In the genomic region with DNA sequence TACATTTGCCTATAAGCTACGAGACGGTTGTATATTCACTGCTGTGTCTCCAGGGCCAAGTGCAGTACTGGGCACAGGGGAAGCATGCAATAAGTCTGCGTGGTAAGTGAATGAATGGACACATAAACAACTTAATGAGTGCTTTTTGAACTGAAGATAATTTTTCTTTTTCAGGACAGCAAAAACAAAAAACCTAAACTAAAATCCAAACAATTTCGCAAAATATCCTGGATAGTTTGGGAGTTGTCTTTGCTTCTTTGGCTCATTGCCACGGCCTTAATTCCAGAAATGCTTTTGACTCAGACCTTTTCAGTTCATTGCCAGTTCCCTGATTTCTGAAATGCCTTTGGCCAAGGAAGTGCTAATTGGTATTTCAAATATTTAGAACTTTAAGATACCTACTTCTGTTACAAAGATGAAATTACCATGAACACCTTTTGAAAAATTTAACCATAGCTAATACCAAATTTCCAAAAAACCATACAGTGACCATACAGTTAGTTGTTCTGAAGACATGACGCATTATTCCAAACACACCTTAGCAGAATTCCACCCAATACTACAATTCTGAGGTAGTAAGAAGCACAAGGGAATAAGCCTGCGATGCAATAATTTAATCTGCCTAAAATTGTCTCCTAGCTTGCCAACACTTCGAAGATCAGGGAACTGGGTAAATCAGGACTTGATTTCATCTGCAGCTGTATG, we compare ENCODE assay signal across 3 cellular contexts.
TF ChIP-seq lines count a peak whose summit lies in the region.

No MANE protein-coding gene starts in this region.

TF ChIP-seq in A549, 52 proteins besides CTCF, POLR2A, EP300 and RAD21:
- no peak for TF ChIP-seq SMC3 (IDR thresholded peaks at IDR 0.05)
- TF ChIP-seq EHF (CRISPR knock-in tag; IDR thresholded peaks at IDR 0.05), result no peak
- TF ChIP-seq, protein P1, sequence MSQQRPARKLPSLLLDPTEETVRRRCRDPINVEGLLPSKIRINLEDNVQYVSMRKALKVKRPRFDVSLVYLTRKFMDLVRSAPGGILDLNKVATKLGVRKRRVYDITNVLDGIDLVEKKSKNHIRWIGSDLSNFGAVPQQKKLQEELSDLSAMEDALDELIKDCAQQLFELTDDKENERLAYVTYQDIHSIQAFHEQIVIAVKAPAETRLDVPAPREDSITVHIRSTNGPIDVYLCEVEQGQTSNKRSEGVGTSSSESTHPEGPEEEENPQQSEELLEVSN (IDR thresholded peaks at IDR 0.05; ENCODE audit: borderline replicate concordance, low read depth), result no peak
- no peak for TF ChIP-seq NFE2L2 (conservative IDR thresholded peaks at IDR 0.05; ENCODE audit: low read length)
- TF ChIP-seq, protein P2, sequence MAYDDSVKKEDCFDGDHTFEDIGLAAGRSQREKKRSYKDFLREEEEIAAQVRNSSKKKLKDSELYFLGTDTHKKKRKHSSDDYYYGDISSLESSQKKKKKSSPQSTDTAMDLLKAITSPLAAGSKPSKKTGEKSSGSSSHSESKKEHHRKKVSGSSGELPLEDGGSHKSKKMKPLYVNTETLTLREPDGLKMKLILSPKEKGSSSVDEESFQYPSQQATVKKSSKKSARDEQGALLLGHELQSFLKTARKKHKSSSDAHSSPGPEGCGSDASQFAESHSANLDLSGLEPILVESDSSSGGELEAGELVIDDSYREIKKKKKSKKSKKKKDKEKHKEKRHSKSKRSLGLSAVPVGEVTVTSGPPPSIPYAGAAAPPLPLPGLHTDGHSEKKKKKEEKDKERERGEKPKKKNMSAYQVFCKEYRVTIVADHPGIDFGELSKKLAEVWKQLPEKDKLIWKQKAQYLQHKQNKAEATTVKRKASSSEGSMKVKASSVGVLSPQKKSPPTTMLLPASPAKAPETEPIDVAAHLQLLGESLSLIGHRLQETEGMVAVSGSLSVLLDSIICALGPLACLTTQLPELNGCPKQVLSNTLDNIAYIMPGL (CRISPR knock-in tag; IDR thresholded peaks at IDR 0.05; ENCODE audit: borderline replicate concordance), result no peak
- no peak for TF ChIP-seq PHF8 (IDR thresholded peaks at IDR 0.05; ENCODE audit: borderline replicate concordance, low read depth)
- TF ChIP-seq CBX8 (IDR thresholded peaks at IDR 0.05), result no peak
- no peak for TF ChIP-seq HOXB5 (CRISPR knock-in tag; IDR thresholded peaks at IDR 0.05)
- TF ChIP-seq, protein P3, sequence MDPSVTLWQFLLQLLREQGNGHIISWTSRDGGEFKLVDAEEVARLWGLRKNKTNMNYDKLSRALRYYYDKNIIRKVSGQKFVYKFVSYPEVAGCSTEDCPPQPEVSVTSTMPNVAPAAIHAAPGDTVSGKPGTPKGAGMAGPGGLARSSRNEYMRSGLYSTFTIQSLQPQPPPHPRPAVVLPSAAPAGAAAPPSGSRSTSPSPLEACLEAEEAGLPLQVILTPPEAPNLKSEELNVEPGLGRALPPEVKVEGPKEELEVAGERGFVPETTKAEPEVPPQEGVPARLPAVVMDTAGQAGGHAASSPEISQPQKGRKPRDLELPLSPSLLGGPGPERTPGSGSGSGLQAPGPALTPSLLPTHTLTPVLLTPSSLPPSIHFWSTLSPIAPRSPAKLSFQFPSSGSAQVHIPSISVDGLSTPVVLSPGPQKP (IDR thresholded peaks at IDR 0.05; ENCODE audit: low read depth, low read length), result no peak
- TF ChIP-seq KDM1A (IDR thresholded peaks at IDR 0.05; ENCODE audit: low read depth), result no peak
- no peak for TF ChIP-seq ZNF302 (CRISPR knock-in tag; IDR thresholded peaks at IDR 0.05)
- TF ChIP-seq TFCP2L1 (CRISPR knock-in tag; IDR thresholded peaks at IDR 0.05), result no peak

TF ChIP-seq in IMR-90, 13 proteins besides CTCF, POLR2A, EP300 and RAD21:
- no peak for TF ChIP-seq NFE2L2 (IDR thresholded peaks at IDR 0.05; ENCODE audit: low read depth, low read length)
- TF ChIP-seq, protein P4, sequence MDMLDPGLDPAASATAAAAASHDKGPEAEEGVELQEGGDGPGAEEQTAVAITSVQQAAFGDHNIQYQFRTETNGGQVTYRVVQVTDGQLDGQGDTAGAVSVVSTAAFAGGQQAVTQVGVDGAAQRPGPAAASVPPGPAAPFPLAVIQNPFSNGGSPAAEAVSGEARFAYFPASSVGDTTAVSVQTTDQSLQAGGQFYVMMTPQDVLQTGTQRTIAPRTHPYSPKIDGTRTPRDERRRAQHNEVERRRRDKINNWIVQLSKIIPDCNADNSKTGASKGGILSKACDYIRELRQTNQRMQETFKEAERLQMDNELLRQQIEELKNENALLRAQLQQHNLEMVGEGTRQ (IDR thresholded peaks at IDR 0.05; ENCODE audit: low read depth, low read length), result no peak
- no peak for TF ChIP-seq CEBPB (IDR thresholded peaks at IDR 0.05; ENCODE audit: low read depth, low read length)
- TF ChIP-seq FOS (IDR thresholded peaks at IDR 0.05; ENCODE audit: low read depth, low read length), result no peak
- TF ChIP-seq, protein P3 (IDR thresholded peaks at IDR 0.05; ENCODE audit: borderline replicate concordance, low read depth, low read length), result no peak
- no peak for TF ChIP-seq MXI1 (IDR thresholded peaks at IDR 0.05; ENCODE audit: borderline replicate concordance, low read depth, low read length)
- TF ChIP-seq BHLHE40 (IDR thresholded peaks at IDR 0.05; ENCODE audit: low read depth, low read length), result no peak
- TF ChIP-seq RFX5 (IDR thresholded peaks at IDR 0.05; ENCODE audit: low read depth, low read length), result no peak
- TF ChIP-seq SMC3 (IDR thresholded peaks at IDR 0.05; ENCODE audit: low read depth, low read length), result no peak
- TF ChIP-seq CHD1 (IDR thresholded peaks at IDR 0.05; ENCODE audit: low read depth, low read length), result no peak
- no peak for TF ChIP-seq MAZ (IDR thresholded peaks at IDR 0.05; ENCODE audit: borderline replicate concordance, low read depth, low read length)
- no peak for TF ChIP-seq RCOR1 (IDR thresholded peaks at IDR 0.05; ENCODE audit: insufficient replicate concordance, low read length)
- no peak for TF ChIP-seq MAFK (IDR thresholded peaks at IDR 0.05; ENCODE audit: low read depth, low read length)

TF ChIP-seq in HepG2, 621 proteins besides CTCF, POLR2A, EP300 and RAD21:
- no peak for TF ChIP-seq ZNF180 (CRISPR knock-in tag; IDR thresholded peaks at IDR 0.05; ENCODE audit: borderline replicate concordance, low read depth)
- no peak for TF ChIP-seq MAF1 (CRISPR knock-in tag; IDR thresholded peaks at IDR 0.05; ENCODE audit: borderline replicate concordance)
- TF ChIP-seq, protein P5, sequence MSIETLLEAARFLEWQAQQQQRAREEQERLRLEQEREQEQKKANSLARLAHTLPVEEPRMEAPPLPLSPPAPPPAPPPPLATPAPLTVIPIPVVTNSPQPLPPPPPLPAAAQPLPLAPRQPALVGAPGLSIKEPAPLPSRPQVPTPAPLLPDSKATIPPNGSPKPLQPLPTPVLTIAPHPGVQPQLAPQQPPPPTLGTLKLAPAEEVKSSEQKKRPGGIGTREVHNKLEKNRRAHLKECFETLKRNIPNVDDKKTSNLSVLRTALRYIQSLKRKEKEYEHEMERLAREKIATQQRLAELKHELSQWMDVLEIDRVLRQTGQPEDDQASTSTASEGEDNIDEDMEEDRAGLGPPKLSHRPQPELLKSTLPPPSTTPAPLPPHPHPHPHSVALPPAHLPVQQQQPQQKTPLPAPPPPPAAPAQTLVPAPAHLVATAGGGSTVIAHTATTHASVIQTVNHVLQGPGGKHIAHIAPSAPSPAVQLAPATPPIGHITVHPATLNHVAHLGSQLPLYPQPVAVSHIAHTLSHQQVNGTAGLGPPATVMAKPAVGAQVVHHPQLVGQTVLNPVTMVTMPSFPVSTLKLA (IDR thresholded peaks at IDR 0.05), result no peak
- TF ChIP-seq ZMAT3 (CRISPR knock-in tag; conservative IDR thresholded peaks at IDR 0.05), result no peak
